ENCODE assay signal across 7 cellular contexts in genomic region chr9:100136799-100137198, GRCh38. TPM values are rescaled to one million over a fixed set of nuclear protein-coding genes. Genes with fewer than 3 reads are reported as not detected.
A peak's percentile ranks its signal among the peaks of the same experiment; 100 is the strongest.
DNase-seq lines count a peak whose midpoint lies in the region; TF ChIP-seq lines count a peak whose summit lies in the region.
"Not testable (repeated sequence)": the region's sequence is repeated elsewhere in the genome, so short reads cannot be mapped to it uniquely, and the experiment has no call there.

No MANE protein-coding gene starts in this region.

- not testable (repeated sequence) for H3K4me3 ChIP-seq in LNCaP clone FGC (ENCODE audit: low read depth, low read length); foreskin fibroblast (ENCODE audit: low read depth in 1 of 2, low read length in 2 of 2)

- DNase-seq in DMS 273 (lab: John Stamatoyannopoulos, UW; ENCODE audit: unreplicated experiment) = peak; percentile 2
- DNase-seq in HCEC 1CT = peak; percentile 3
- DNase-seq in LNCaP clone FGC (ENCODE audit: low read depth); foreskin fibroblast: not testable (repeated sequence)
- DNase-seq in dermis blood vessel endothelial cell = peak; percentile 5
- DNase-seq in lung microvascular endothelial cell (ENCODE audit: low read depth in 2 of 2) = peak; percentile 10 to 19

- TF ChIP-seq CTCF in LNCaP clone FGC (IDR thresholded peaks at IDR 0.05; ENCODE audit: control insufficient read depth, extremely low read depth, insufficient read depth) = peak; percentile 38; the same call in 1 of the 2 replicates
- peak; percentile 52 for TF ChIP-seq CTCF in VCaP (conservative IDR thresholded peaks at IDR 0.05)
- TF ChIP-seq CTCF in foreskin fibroblast (IDR thresholded peaks at IDR 0.05; ENCODE audit: low read depth, low read length) = peak; percentile 27

- H3K27ac ChIP-seq in VCaP = not testable (repeated sequence)

RNA-seq across cellular contexts. Expression of gene INVS, which starts 37.8 kb away (rescaled TPM):
- total RNA-seq in dermis blood vessel endothelial cell = 36.8 TPM in 2 replicates
- 16.3 and 20.6 TPM in 2 replicates for total RNA-seq in lung microvascular endothelial cell

RNA-seq across cellular contexts. Expression of gene ERP44, which starts 38.0 kb away (rescaled TPM):
- 9.4 and 16.4 TPM in 2 replicates for total RNA-seq in dermis blood vessel endothelial cell
- 5.7 and 7.7 TPM in 2 replicates for total RNA-seq in lung microvascular endothelial cell
